In the genomic region with DNA sequence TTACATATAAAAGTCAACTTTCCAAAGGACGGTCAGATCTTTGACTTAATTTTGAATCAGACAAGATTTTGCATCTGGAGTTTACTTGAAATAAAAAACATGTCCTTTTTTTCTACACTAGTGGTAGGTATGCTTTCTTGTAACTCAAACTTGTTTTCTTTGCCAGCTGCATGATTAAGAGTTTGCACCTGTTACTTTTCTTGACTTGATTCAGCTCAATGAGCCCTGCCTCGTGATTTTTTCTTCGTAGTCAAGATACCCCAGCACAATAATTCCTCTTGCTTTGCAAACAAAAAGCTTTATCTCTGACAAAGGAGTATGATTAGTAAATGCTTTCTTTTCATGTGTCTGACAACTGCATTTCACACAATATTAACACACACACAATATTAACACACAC, we compare ENCODE assay signal across 10 cellular contexts.
"Had no signal": no experiment of that assay in that cellular context is flagged by ENCODE, and none has a peak within 500 bp of the region (broad histone marks: within the 10 kb centered on the region; RNA-seq: fewer than 3 reads in every experiment).

No MANE protein-coding gene starts in this region.

- H3K4me3 ChIP-seq: breast epithelium, stomach, thyroid gland, uterus had no signal

- H3K36me3 ChIP-seq: breast epithelium, stomach, thyroid gland, uterus had no signal

- H3K9me3 ChIP-seq: breast epithelium, stomach, thyroid gland, uterus had no signal

- H3K4me1 ChIP-seq: breast epithelium, stomach, thyroid gland, uterus had no signal

- H3K27me3 ChIP-seq: breast epithelium, thyroid gland, uterus had no signal

- H3K27ac ChIP-seq: breast epithelium, stomach, thyroid gland, uterus had no signal

- DNase-seq: activated T-cell treated with anti-CD3 and anti-CD28 coated beads, Interleukin-2, amount 50 U/mL, for 1 hour; aorta; hippocampal formation; retina; stimulated activated CD4-positive, alpha-beta T cell treated with anti-CD3 and anti-CD28 coated beads, Interleukin-4, amount 100 ng/mL, for 1 hour; stimulated activated CD8-positive, alpha-beta memory T cell treated with anti-CD3 and anti-CD28 coated beads, Interleukin-4, amount 100 ng/mL, for 48 hours; stomach; thyroid gland; uterus had no signal
